ENCODE assay signal across 8 cellular contexts in the genomic region with DNA sequence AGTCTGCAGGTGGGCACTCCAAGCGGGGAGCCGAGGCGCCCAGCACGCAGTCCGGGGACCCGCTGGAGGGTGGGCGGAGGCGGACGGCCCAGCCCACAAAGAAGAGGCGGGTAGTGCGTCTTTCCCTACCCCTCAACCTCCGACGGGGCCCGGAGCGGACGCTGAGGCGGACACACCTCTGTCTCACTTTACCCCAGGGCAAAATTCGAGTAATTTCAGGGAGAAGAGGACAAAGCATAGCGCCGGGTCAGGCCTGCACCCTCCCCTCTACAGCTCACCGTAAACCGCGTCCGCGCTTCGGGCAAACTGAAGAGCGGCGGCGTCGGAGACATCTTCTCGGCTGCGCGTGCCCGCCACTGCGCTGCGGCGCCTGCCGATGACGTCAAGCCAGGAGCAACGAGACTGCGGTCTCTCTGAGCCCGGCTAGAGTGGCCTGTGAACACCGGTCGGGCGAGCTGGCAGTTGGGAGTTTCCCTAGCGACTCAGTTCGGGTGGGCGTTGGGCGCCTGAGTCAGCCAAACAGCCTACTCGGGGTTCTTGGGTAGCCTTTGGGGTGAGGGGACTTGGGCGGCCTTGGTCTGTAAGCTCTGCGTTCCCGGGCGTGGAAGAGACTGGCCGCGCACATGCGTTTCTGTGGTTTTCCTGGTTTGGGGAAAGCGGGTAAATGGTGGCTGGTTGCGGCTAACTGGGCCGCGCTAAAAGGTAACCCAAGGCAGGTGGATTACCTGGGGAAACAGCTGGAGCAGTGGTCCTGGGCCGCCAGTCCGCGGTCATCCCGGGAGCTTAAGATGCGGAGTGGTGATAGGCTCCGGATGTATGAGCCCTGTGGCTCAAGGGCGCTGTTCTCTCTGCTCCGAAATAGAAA. TPM values are rescaled to one million over a fixed set of nuclear protein-coding genes. Genes with fewer than 3 reads are reported as not detected.
DNase-seq lines count a peak whose midpoint lies in the region; ATAC-seq and TF ChIP-seq lines count a peak whose summit lies in the region.

A gene with protein sequence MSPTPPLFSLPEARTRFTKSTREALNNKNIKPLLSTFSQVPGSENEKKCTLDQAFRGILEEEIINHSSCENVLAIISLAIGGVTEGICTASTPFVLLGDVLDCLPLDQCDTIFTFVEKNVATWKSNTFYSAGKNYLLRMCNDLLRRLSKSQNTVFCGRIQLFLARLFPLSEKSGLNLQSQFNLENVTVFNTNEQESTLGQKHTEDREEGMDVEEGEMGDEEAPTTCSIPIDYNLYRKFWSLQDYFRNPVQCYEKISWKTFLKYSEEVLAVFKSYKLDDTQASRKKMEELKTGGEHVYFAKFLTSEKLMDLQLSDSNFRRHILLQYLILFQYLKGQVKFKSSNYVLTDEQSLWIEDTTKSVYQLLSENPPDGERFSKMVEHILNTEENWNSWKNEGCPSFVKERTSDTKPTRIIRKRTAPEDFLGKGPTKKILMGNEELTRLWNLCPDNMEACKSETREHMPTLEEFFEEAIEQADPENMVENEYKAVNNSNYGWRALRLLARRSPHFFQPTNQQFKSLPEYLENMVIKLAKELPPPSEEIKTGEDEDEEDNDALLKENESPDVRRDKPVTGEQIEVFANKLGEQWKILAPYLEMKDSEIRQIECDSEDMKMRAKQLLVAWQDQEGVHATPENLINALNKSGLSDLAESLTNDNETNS (minus strand): TSS at position 360 of the 865 bp plus-strand sequence. CDS start 28 bp downstream, at position 332.

- DNase-seq in NCI-H146 (lab: John Stamatoyannopoulos, UW) (peak; percentile 95), amniotic epithelial cell (ENCODE audit: low read depth) (peak; percentile 87), heart right ventricle (peak; percentile 91 to 93), posterior cingulate gyrus (peak; percentile 89 to 99 (median 94)), type B pancreatic cell (ENCODE audit: extremely low spot score, unreplicated experiment) (peak; percentile 91)

- peak; percentile 90 for TF ChIP-seq POLR2A in GM15510 (IDR thresholded peaks at IDR 0.05; ENCODE audit: borderline replicate concordance, extremely low read depth, insufficient read length)

- TF ChIP-seq CTCF in heart right ventricle (IDR thresholded peaks at IDR 0.05): no peak
- no peak for TF ChIP-seq CTCF in type B pancreatic cell (conservative IDR thresholded peaks at IDR 0.05)

- H3K27ac Mint-ChIP-seq in type B pancreatic cell: peak within 1 kb of the TSS; percentile 100

- no peaks in the 10 kb centered on the region for H3K9me3 Mint-ChIP-seq in type B pancreatic cell

- 0% methylated on average over 69 of the region's 69 CpGs for WGBS in heart right ventricle, 2 donors

- ATAC-seq in HG02870 (IDR thresholded peaks at IDR 0.05; ENCODE audit: unreplicated experiment) (peak; percentile 86), heart right ventricle (peak; percentile 97 to 99 (median 98))

- no peaks in the 10 kb centered on the region for H3K27me3 ChIP-seq in heart right ventricle

- peaks cover 13% of the 10 kb centered on the region for H3K36me3 Mint-ChIP-seq in type B pancreatic cell

- intact Hi-C loops in T-helper 1 cell treated with Interleukin-12 subunit alpha and Interleukin-12 subunit beta and Interleukin-4 antibody, amounts not matched to agents 30 ng/mL and 1 ng/mL, for 36 hours (cut with micrococcal nuclease): loop anchor here (1.0 to 5.0 kb wide), 9 partner anchors 15 to 564 kb away; a partner anchor contains a TSS
- intact Hi-C loops in heart right ventricle (cut with DNase I): loop anchor here in 1 of 10 donors (5.0 kb wide), 1 partner anchor 564 kb away; no protein-coding TSS in a partner anchor
- intact Hi-C loops in posterior cingulate gyrus (cut with DNase I): loop anchor here (5.0 kb wide), 1 partner anchor 111 kb away; a partner anchor contains a TSS

- peak within 1 kb of the TSS; percentile 73 to 93 (median 84) for H3K4me3 ChIP-seq in heart right ventricle

- peaks cover 0 to 28% (median 18%) of the 10 kb centered on the region in 9 donors for H3K36me3 ChIP-seq in heart right ventricle

- H3K27ac ChIP-seq in heart right ventricle: peak within 1 kb of the TSS; percentile 50 to 96 (median 90)

- no peaks in the 10 kb centered on the region for H3K27me3 Mint-ChIP-seq in type B pancreatic cell

- peaks cover 13% of the 10 kb centered on the region for H3K4me1 Mint-ChIP-seq in type B pancreatic cell (ENCODE audit: unreplicated experiment)

- H3K4me1 ChIP-seq in heart right ventricle: peaks cover 0 to 27% (median 25%) of the 10 kb centered on the region in 9 donors

- H3K9me3 ChIP-seq in heart right ventricle: no peaks in the 10 kb centered on the region

- peak within 1 kb of the TSS; percentile 100 for H3K4me3 Mint-ChIP-seq in type B pancreatic cell

RNA-seq across cellular contexts. Expression of the gene that starts here (rescaled TPM):
- total RNA-seq in T-helper 1 cell treated with Interleukin-12 subunit alpha and Interleukin-12 subunit beta and Interleukin-4 antibody, amounts not matched to agents 30 ng/mL and 1 ng/mL, for 36 hours: 51.8 and 56.4 TPM in 2 replicates
- total RNA-seq in heart right ventricle (10 to 100 TPM in 5 of 10 donors, 1 to 10 TPM in 5; 7.7 to 14.7 (median 9.8) TPM), type B pancreatic cell (ENCODE audit: low replicate concordance) (33.9 and 58.3 TPM in 2 replicates)
- polyA plus RNA-seq in heart right ventricle: 10 to 100 TPM in 1 of 2 donors, 1 to 10 TPM in 1; 9.7 to 64.3 TPM

Comparison
In these comparisons a context has a peak if more than half of its experiments do, and no peak if none do; other contexts are left out.
1. Peak in every context shown above with its lines: DNase-seq, ATAC-seq, H3K4me3 ChIP-seq and H3K27ac ChIP-seq.